ENCODE assay signal across 21 cellular contexts in the genomic region with DNA sequence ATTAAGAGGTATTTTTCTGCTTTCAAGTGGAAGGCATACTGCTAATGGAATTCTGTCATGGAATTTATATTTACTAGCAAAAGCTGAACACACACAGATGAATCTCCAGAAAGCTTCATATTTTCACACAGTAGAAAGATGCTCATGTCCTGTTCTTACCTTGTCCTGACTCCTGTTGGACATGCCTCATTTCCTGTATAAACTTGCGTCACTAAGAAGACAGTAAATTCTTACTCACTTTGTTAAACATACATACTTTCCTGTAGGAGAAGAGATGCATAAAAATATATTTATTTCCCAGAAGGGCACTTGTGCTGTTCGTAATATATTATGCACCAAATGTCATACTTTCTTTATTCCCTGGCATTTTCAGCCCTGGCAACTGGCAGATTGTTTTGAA.
DNase-seq lines count a peak whose midpoint lies in the region; ATAC-seq and TF ChIP-seq lines count a peak whose summit lies in the region.
"Had no signal": no experiment of that assay in that cellular context is flagged by ENCODE, and none has a peak within 500 bp of the region (broad histone marks: within the 10 kb centered on the region; RNA-seq: fewer than 3 reads in every experiment).

No MANE protein-coding gene starts in this region.

- H3K27ac ChIP-seq in SK-N-SH (ENCODE audit: low read depth in 2 of 2, low read length in 1 of 2), result peak overlapping the region in 1 of 2 experiments; percentile 94; a peak in 2 of 4 replicates
- H3K27ac ChIP-seq: body of pancreas, C4-2B, HL-60, SJSA1, spleen had no signal

- H3K36me3 ChIP-seq in SK-N-SH (replicated peaks in 1 of 2; ENCODE audit: control insufficient read depth in 1 of 2, insufficient read depth in 2 of 2, low read length in 1 of 2), result peaks cover under 1 to 35% of the 10 kb centered on the region in 2 experiments
- H3K36me3 ChIP-seq: SJSA1, spleen had no signal

- 23% methylated on average over 2 of the region's 2 CpGs for WGBS in SK-N-SH (ENCODE audit: low lambda C conversion rate)

- no peaks in the 10 kb centered on the region for H4K20me1 ChIP-seq in SK-N-SH (ENCODE audit: insufficient read depth)

- no peak overlapping the region for H2AFZ ChIP-seq in SK-N-SH (ENCODE audit: low read depth)

- peaks cover 0 to 41% of the 10 kb centered on the region in 2 experiments; a peak in 2 of 4 replicates for H3K4me1 ChIP-seq in SK-N-SH (ENCODE audit: control insufficient read depth in 1 of 2, insufficient read depth in 2 of 2, low read depth in 1 of 2, low read length in 1 of 2)
- H3K4me1 ChIP-seq: body of pancreas had no signal

- H3K4me2 ChIP-seq in SK-N-SH, result peak overlapping the region; percentile 19; the same call in 1 of the 2 replicates

- DNase-seq in HFFc6 (peak; percentile 70), SK-N-SH (no peak), fibroblast of gingiva (ENCODE audit: low read depth) (peak; percentile 20), skeletal muscle cell (ENCODE audit: low read depth) (peak; percentile 86), NCI-H2227 (lab: John Stamatoyannopoulos, UW; ENCODE audit: unreplicated experiment) (no peak), NCI-H187 (lab: John Stamatoyannopoulos, UW) (no peak)
- DNase-seq: activated CD4-positive, alpha-beta T cell treated with anti-CD3 and anti-CD28 coated beads for 48 hours; activated naive CD4-positive, alpha-beta T cell treated with Interleukin-2 at 50 U/mL for 16 hours; body of pancreas; DMS79; foreskin melanocyte; KG1; naive B cell; NK-92 treated with Interleukin-12 subunit alpha and Interleukin-12 subunit beta, amount 100 ng/mL, for 24 hours; spleen had no signal

- no peak for TF ChIP-seq RAD21 in SK-N-SH (IDR thresholded peaks at IDR 0.05; ENCODE audit: low read length)

- TF ChIP-seq CTCF in HFFc6 (IDR thresholded peaks at IDR 0.05), result no peak
- TF ChIP-seq CTCF in SK-N-SH (IDR thresholded peaks at IDR 0.05), result no peak

- peaks cover 51% of the 10 kb centered on the region for H3K36me3 Mint-ChIP-seq in HFFc6 (ENCODE audit: low read depth)
- H3K36me3 Mint-ChIP-seq: naive B cell had no signal

- no peaks in the 10 kb centered on the region for H3K27me3 Mint-ChIP-seq in HFFc6 (ENCODE audit: insufficient read depth)
- H3K27me3 Mint-ChIP-seq: type B pancreatic cell had no signal

- no peak overlapping the region for H3K4me3 ChIP-seq in SK-N-SH (ENCODE audit: low read depth in 2 of 2, low read length in 1 of 2)
- H3K4me3 ChIP-seq in skeletal muscle cell (ENCODE audit: low read depth, low read length), result no peak overlapping the region
- H3K4me3 ChIP-seq: body of pancreas, SJSA1, spleen had no signal

- peak overlapping the region; percentile 93 for H3K27ac Mint-ChIP-seq in HFFc6
- H3K27ac Mint-ChIP-seq: naive B cell, type B pancreatic cell had no signal

- H3K9me3 Mint-ChIP-seq in HFFc6, result no peaks in the 10 kb centered on the region
- H3K9me3 Mint-ChIP-seq: type B pancreatic cell had no signal

- H3F3A ChIP-seq in SK-N-SH (replicated peaks; ENCODE audit: insufficient read depth), result peaks cover 60% of the 10 kb centered on the region

- CTCF ChIA-PET in SK-N-SH (lab: Yijun Ruan, JAX), result no interaction called here

- H3K4me1 Mint-ChIP-seq in HFFc6 (ENCODE audit: low read depth), result peaks cover 51% of the 10 kb centered on the region
- H3K4me1 Mint-ChIP-seq: naive B cell had no signal

- H3K9me3 ChIP-seq in SK-N-SH, result no peaks in the 10 kb centered on the region; the same call in 1 of the 2 replicates
- H3K9me3 ChIP-seq: body of pancreas, SJSA1, spleen had no signal

- no peaks in the 10 kb centered on the region for H3K9me2 ChIP-seq in SK-N-SH

- no peaks in the 10 kb centered on the region for H3K27me3 ChIP-seq in SK-N-SH (ENCODE audit: insufficient read depth)
- H3K27me3 ChIP-seq: body of pancreas, SJSA1, spleen had no signal

- no peak for ATAC-seq in GM21619 (IDR thresholded peaks at IDR 0.05; ENCODE audit: unreplicated experiment)
- no peak for ATAC-seq in HG03521 (IDR thresholded peaks at IDR 0.05; ENCODE audit: unreplicated experiment)
- ATAC-seq: body of pancreas had no signal

- POLR2A ChIA-PET in SK-N-SH (lab: Yijun Ruan, JAX), result no interaction called here

- peak in 1 of 2 experiments; percentile 47; a peak in 1 of 4 replicates for TF ChIP-seq EP300 in SK-N-SH (IDR thresholded peaks at IDR 0.05; ENCODE audit: borderline replicate concordance in 1 of 2, low read depth in 1 of 2, low read length in 1 of 2)

- H3K9ac ChIP-seq in SK-N-SH, result peak overlapping the region; percentile 57

- peaks cover 50% of the 10 kb centered on the region for H3K79me2 ChIP-seq in SK-N-SH (ENCODE audit: insufficient read depth)

- H3K4me3 Mint-ChIP-seq in HFFc6, result peak overlapping the region; percentile 31; the same call in 1 of the 2 replicates
- H3K4me3 Mint-ChIP-seq: naive B cell, type B pancreatic cell had no signal

TF ChIP-seq in SK-N-SH, 30 proteins besides CTCF, POLR2A, EP300 and RAD21:
- TF ChIP-seq TCF12 (IDR thresholded peaks at IDR 0.05) (peak; percentile 33; the same call in 1 of the 2 replicates), JUND (IDR thresholded peaks at IDR 0.05) (peak; percentile 20; the same call in 1 of the 2 replicates)
- TF ChIP-seq, protein P1, sequence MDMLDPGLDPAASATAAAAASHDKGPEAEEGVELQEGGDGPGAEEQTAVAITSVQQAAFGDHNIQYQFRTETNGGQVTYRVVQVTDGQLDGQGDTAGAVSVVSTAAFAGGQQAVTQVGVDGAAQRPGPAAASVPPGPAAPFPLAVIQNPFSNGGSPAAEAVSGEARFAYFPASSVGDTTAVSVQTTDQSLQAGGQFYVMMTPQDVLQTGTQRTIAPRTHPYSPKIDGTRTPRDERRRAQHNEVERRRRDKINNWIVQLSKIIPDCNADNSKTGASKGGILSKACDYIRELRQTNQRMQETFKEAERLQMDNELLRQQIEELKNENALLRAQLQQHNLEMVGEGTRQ (IDR thresholded peaks at IDR 0.05; ENCODE audit: borderline replicate concordance, low read depth, low read length), result no peak
- TF ChIP-seq, protein P2, sequence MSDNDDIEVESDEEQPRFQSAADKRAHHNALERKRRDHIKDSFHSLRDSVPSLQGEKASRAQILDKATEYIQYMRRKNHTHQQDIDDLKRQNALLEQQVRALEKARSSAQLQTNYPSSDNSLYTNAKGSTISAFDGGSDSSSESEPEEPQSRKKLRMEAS (IDR thresholded peaks at IDR 0.05; ENCODE audit: low read depth), result 0 out of 2 replicates have a peak, but pooled peaks have one; percentile 17

Comparison
In these comparisons a context has a peak if more than half of its experiments do, and no peak if none do; other contexts are left out.
1. DNase-seq: peak in HFFc6 (single experiment), fibroblast of gingiva (single experiment) and skeletal muscle cell (single experiment); none in SK-N-SH (single experiment), NCI-H2227 (single experiment) and NCI-H187 (0 of 2).